ENCODE assay signal across 8 cellular contexts in genomic region chr19:17052439-17052838, GRCh38. TPM values are rescaled to one million over a fixed set of nuclear protein-coding genes. Genes with fewer than 3 reads are reported as not detected.
DNase-seq lines count a peak whose midpoint lies in the region; ATAC-seq, FAIRE-seq and TF ChIP-seq lines count a peak whose summit lies in the region.

No MANE protein-coding gene starts in this region.

- no peaks in the 10 kb centered on the region for H3F3A ChIP-seq in GM23338 (replicated peaks; ENCODE audit: low read depth)

- no peak overlapping the region for H4K8ac ChIP-seq in H1 (ENCODE audit: extremely low read depth, insufficient read depth, low read length)

- CTCF ChIA-PET in H1 (lab: Charles Lee; ENCODE audit: partially characterized antibody) = interaction anchor here (0.6 to 2.6 kb wide), 26 partner anchors 8 to 338 kb away, joined by 3 to 17 read pairs (median 4); no protein-coding TSS in a partner anchor

- H2AFZ ChIP-seq in GM23338 (no peak overlapping the region), H1 (ENCODE audit: low read length) (no peak overlapping the region)

- no peak overlapping the region for H3K18ac ChIP-seq in H1 (ENCODE audit: extremely low read depth, low read length)

- H3K14ac ChIP-seq in H1 (ENCODE audit: insufficient read length) = no peak overlapping the region

- 61% methylated on average over 8 of the region's 8 CpGs; no CpG with 5 or more reads in 1 of the 2 experiments for WGBS in H1 (ENCODE audit: extremely low coverage in 1 of 2, insufficient coverage in 1 of 2, insufficient read length in 1 of 2, insufficient replicate concordance in 2 of 2, low coverage in 1 of 2, low lambda C conversion rate in 2 of 2, missing lambda C conversion rate in 1 of 2), 2 experiments

- H3K9ac ChIP-seq in H1 (replicated peaks in 1 of 4; ENCODE audit: extremely low read depth in 1 of 4, low read depth in 3 of 4, low read length in 3 of 4) = no peak overlapping the region

- H3K9me3 ChIP-seq in H1 (ENCODE audit: insufficient read depth in 2 of 2, low read depth in 1 of 2, low read length in 1 of 2) = no peaks in the 10 kb centered on the region

- no peak overlapping the region for H3K56ac ChIP-seq in H1 (replicated peaks; ENCODE audit: insufficient read length, low read depth, low read length)

- H2BK12ac ChIP-seq in H1 (ENCODE audit: low read depth, low read length) = no peak overlapping the region

- H2BK20ac ChIP-seq in H1 (ENCODE audit: low read length) = no peak overlapping the region

- H3K79me2 ChIP-seq in GM23338 (replicated peaks; ENCODE audit: insufficient read depth) (no peaks in the 10 kb centered on the region), H1 (ENCODE audit: control insufficient read depth in 1 of 2, insufficient read depth in 2 of 2, low read length in 2 of 2) (no peaks in the 10 kb centered on the region)

- no peaks in the 10 kb centered on the region for H3K9me3 Mint-ChIP-seq in GM23338
- no peaks in the 10 kb centered on the region for H3K9me3 Mint-ChIP-seq in nephron
- no peaks in the 10 kb centered on the region for H3K9me3 Mint-ChIP-seq in stimulated activated memory B cell treated with anti-CD40 and anti-IgM and Interleukin-4, amounts not matched to agents 10 μg/mL and 1 μg/mL and 100 μg/mL, for 72 hours

- POLR2A ChIA-PET in H1 (lab: Charles Lee; ENCODE audit: partially characterized antibody) = interaction anchor here (0.7 kb wide), 1 partner anchor 216 kb away, joined by 3 read pairs; no protein-coding TSS in a partner anchor

- no peak for TF ChIP-seq EP300 in H1 (IDR thresholded peaks at IDR 0.05; ENCODE audit: borderline replicate concordance in 1 of 2, low read depth in 2 of 2, low read length in 2 of 2)

- TF ChIP-seq POLR2A in H1 (IDR thresholded peaks at IDR 0.05; ENCODE audit: control extremely low read depth in 1 of 2, low read depth in 2 of 2, low read length in 2 of 2) = no peak

- H4K20me1 ChIP-seq in GM23338 (replicated peaks; ENCODE audit: insufficient read depth) (no peaks in the 10 kb centered on the region; the same call in none of the 2 replicates), H1 (replicated peaks in 1 of 2; ENCODE audit: control insufficient read depth in 1 of 2, insufficient read depth in 2 of 2, low read length in 2 of 2) (peaks cover under 1 to 8% of the 10 kb centered on the region in 2 experiments)

- no peak overlapping the region for H3K27ac ChIP-seq in C4-2B
- H3K27ac ChIP-seq in GM23338 (ENCODE audit: low read depth) = no peak overlapping the region
- H3K27ac ChIP-seq in H1 (ENCODE audit: low read depth, low read length) = no peak overlapping the region

- H2AK5ac ChIP-seq in H1 (ENCODE audit: low read depth, low read length) = no peak overlapping the region

- H3K4me1 ChIP-seq in GM23338 (ENCODE audit: insufficient read depth) = no peaks in the 10 kb centered on the region
- H3K4me1 ChIP-seq in H1 (replicated peaks in 1 of 4; ENCODE audit: control insufficient read depth in 3 of 4, insufficient read depth in 4 of 4, low read length in 3 of 4) = no peaks in the 10 kb centered on the region

- no peaks in the 10 kb centered on the region for H3K27me3 ChIP-seq in GM23338 (ENCODE audit: insufficient read depth)
- no peaks in the 10 kb centered on the region for H3K27me3 ChIP-seq in H1 (replicated peaks in 1 of 4; ENCODE audit: control insufficient read depth in 3 of 4, extremely low read depth in 1 of 4, insufficient read depth in 3 of 4, low read length in 3 of 4)

- H4K91ac ChIP-seq in H1 (replicated peaks; ENCODE audit: insufficient read length, low read length) = no peak overlapping the region

- H3K36me3 ChIP-seq in GM23338 (ENCODE audit: insufficient read depth) = peaks cover 24% of the 10 kb centered on the region
- peaks cover 7 to 45% (median 27%) of the 10 kb centered on the region in 4 experiments; a peak in 7 of 8 replicates for H3K36me3 ChIP-seq in H1 (ENCODE audit: control insufficient read depth in 2 of 4, insufficient read depth in 4 of 4, low read length in 3 of 4)

- H2BK15ac ChIP-seq in H1 (ENCODE audit: low read length) = no peak overlapping the region

- FAIRE-seq in H1 (lab: Jason Lieb, UNC) = peak; percentile 75

- H3K23ac ChIP-seq in H1 (ENCODE audit: insufficient read length) = no peak overlapping the region

- H2BK120ac ChIP-seq in H1 (replicated peaks; ENCODE audit: low read depth, low read length) = no peak overlapping the region

- H3K27me3 Mint-ChIP-seq in GM23338 (ENCODE audit: insufficient read depth, low read depth, poor library complexity) (no peaks in the 10 kb centered on the region), nephron (ENCODE audit: low read depth) (no peaks in the 10 kb centered on the region)
- no peaks in the 10 kb centered on the region for H3K27me3 Mint-ChIP-seq in stimulated activated memory B cell treated with anti-CD40 and anti-IgM and Interleukin-4, amounts not matched to agents 10 μg/mL and 1 μg/mL and 100 μg/mL, for 72 hours

- no peak overlapping the region for H3K4ac ChIP-seq in H1 (replicated peaks; ENCODE audit: insufficient read length, low read depth, low read length)

- H3K79me1 ChIP-seq in H1 (ENCODE audit: low read depth, low read length) = peaks cover 3% of the 10 kb centered on the region; the same call in 1 of the 2 replicates

- H3K36me3 Mint-ChIP-seq in GM23338 (ENCODE audit: low read depth) (peaks cover 73% of the 10 kb centered on the region), nephron (ENCODE audit: low read depth) (peaks cover 27% of the 10 kb centered on the region)
- H3K36me3 Mint-ChIP-seq in stimulated activated memory B cell treated with anti-CD40 and anti-IgM and Interleukin-4, amounts not matched to agents 10 μg/mL and 1 μg/mL and 100 μg/mL, for 72 hours = peaks cover 55% of the 10 kb centered on the region

- peaks cover 8% of the 10 kb centered on the region for H3K4me1 Mint-ChIP-seq in GM23338
- no peaks in the 10 kb centered on the region for H3K4me1 Mint-ChIP-seq in nephron
- H3K4me1 Mint-ChIP-seq in stimulated activated memory B cell treated with anti-CD40 and anti-IgM and Interleukin-4, amounts not matched to agents 10 μg/mL and 1 μg/mL and 100 μg/mL, for 72 hours = no peaks in the 10 kb centered on the region

- H2BK5ac ChIP-seq in H1 (ENCODE audit: low read depth, low read length) = no peak overlapping the region

- no peak overlapping the region for H3K4me2 ChIP-seq in GM23338
- H3K4me2 ChIP-seq in H1 (ENCODE audit: insufficient read depth in 1 of 2, low read depth in 2 of 2, low read length in 2 of 2) = no peak overlapping the region

- H3K27ac Mint-ChIP-seq in GM23338 = 0 out of 2 replicates have a peak overlapping the region, but pooled peaks have one; percentile 75
- no peak overlapping the region for H3K27ac Mint-ChIP-seq in nephron
- H3K27ac Mint-ChIP-seq in stimulated activated memory B cell treated with anti-CD40 and anti-IgM and Interleukin-4, amounts not matched to agents 10 μg/mL and 1 μg/mL and 100 μg/mL, for 72 hours = no peak overlapping the region

- no peaks in the 10 kb centered on the region for H3K9me2 ChIP-seq in GM23338 (ENCODE audit: insufficient read depth)

- H3K4me3 Mint-ChIP-seq in GM23338 (no peak overlapping the region), nephron (no peak overlapping the region)
- H3K4me3 Mint-ChIP-seq in stimulated activated memory B cell treated with anti-CD40 and anti-IgM and Interleukin-4, amounts not matched to agents 10 μg/mL and 1 μg/mL and 100 μg/mL, for 72 hours = no peak overlapping the region

- TF ChIP-seq RAD21 in H1 (IDR thresholded peaks at IDR 0.05 in 1 of 2, conservative IDR thresholded peaks at IDR 0.05 in 1 of 2; ENCODE audit: low read depth in 2 of 2, low read length in 2 of 2) = peak; percentile 67 to 76

- ATAC-seq in GM23338 = peak; percentile 93
- no peak for ATAC-seq in stimulated activated memory B cell treated with anti-CD40 and anti-IgM and Interleukin-4, amounts not matched to agents 10 μg/mL and 1 μg/mL and 100 μg/mL, for 72 hours
- no peak for ATAC-seq in GM21528 (IDR thresholded peaks at IDR 0.05; ENCODE audit: low FRiP score, unreplicated experiment)

- no peaks in the 10 kb centered on the region for H3K23me2 ChIP-seq in H1 (ENCODE audit: low read depth, low read length)

- TF ChIP-seq CTCF in C4-2B (conservative IDR thresholded peaks at IDR 0.05) (peak; percentile 75), GM23338 (conservative IDR thresholded peaks at IDR 0.05; ENCODE audit: low read depth in 2 of 2) (peak; percentile 64 to 73), H1 (IDR thresholded peaks at IDR 0.05; ENCODE audit: control extremely low read depth in 1 of 3, insufficient read depth in 1 of 3, low read depth in 1 of 3, low read length in 3 of 3) (peak; percentile 48 to 70 (median 69)), nephron (IDR thresholded peaks at IDR 0.05; ENCODE audit: unreplicated experiment in 3 of 3) (peak; percentile 55 to 61 (median 57))

- peak; percentile 88 for DNase-seq in GM23338 (ENCODE audit: low spot score)
- DNase-seq in RPMI8226 = peak; percentile 47
- DNase-seq in H1 (ENCODE audit: low read depth in 1 of 2, low spot score in 2 of 2) = peak in 1 of 2 experiments; percentile 67
- DNase-seq in NCI-H1930 (lab: John Stamatoyannopoulos, UW) = no peak

- no peak overlapping the region for H3K4me3 ChIP-seq in GM23338
- H3K4me3 ChIP-seq in H1 (ENCODE audit: extremely low read depth in 1 of 4, insufficient read depth in 2 of 4, low read depth in 3 of 4, low read length in 4 of 4) = no peak overlapping the region

- H4K5ac ChIP-seq in H1 (ENCODE audit: insufficient read length, low read depth, low read length) = no peak overlapping the region

RNA-seq across cellular contexts. Expression of gene HAUS8, which starts 22.8 kb away (rescaled TPM):
- total RNA-seq in GM23338 (2014; rRNA removed; shearing (Covaris generic)) = 10.6 and 11.1 TPM in 2 replicates
- 33.3 and 35.5 TPM in 2 replicates for polyA plus RNA-seq in GM23338 (2016; fragmentation: Nextera tagmentation; extraction: Ambion mirVana)
- total RNA-seq in H1 (2021; fragmentation: NEBNext Ultra II Directional; extraction: Animal tissue kit (Norgen Biotek cat#: 25700)) = 23.2 and 23.5 TPM in 2 replicates
- 18.4 and 18.9 TPM in 2 replicates for polyA plus RNA-seq in H1 (2011; rRNA removed)
- 20.5 TPM for polyA plus RNA-seq in H1 (2011; cell fraction: cytosol; rRNA removed)
- polyA plus RNA-seq in H1 (2011; cell fraction: nucleus; rRNA removed) = 27.7 TPM
- polyA plus RNA-seq in H1 (2012, experiment 1 of 2) = 19.8 to 25.4 TPM (median 24.1 TPM) in 4 replicates
- polyA plus RNA-seq in H1 (2012, experiment 2 of 2) = 10.9 TPM
- 23.0 TPM for polyA plus RNA-seq in H1 (2013, experiment 1 of 2)
- polyA plus RNA-seq in H1 (2013, experiment 2 of 2) = 24.3 TPM
- polyA minus RNA-seq in H1 (2011; rRNA and poly(A)+ RNA removed) = 9.2 and 17.3 TPM in 2 replicates
- polyA minus RNA-seq in H1 (2011; cell fraction: cytosol; rRNA and poly(A)+ RNA removed) = 8.3 TPM
- polyA minus RNA-seq in H1 (2011; cell fraction: nucleus; rRNA and poly(A)+ RNA removed) = 11.8 TPM

RNA-seq across cellular contexts. Expression of gene MYO9B, which starts 23.1 kb away (rescaled TPM):
- 61.3 and 65.6 TPM in 2 replicates for total RNA-seq in GM23338 (2014; rRNA removed; shearing (Covaris generic))
- 28.7 and 29.0 TPM in 2 replicates for polyA plus RNA-seq in GM23338 (2016; fragmentation: Nextera tagmentation; extraction: Ambion mirVana)
- 76.8 and 77.1 TPM in 2 replicates for total RNA-seq in H1 (2021; fragmentation: NEBNext Ultra II Directional; extraction: Animal tissue kit (Norgen Biotek cat#: 25700))
- polyA plus RNA-seq in H1 (2011; rRNA removed) = 27.6 and 40.0 TPM in 2 replicates
- polyA plus RNA-seq in H1 (2011; cell fraction: cytosol; rRNA removed) = 26.7 TPM
- polyA plus RNA-seq in H1 (2011; cell fraction: nucleus; rRNA removed) = 102 TPM
- 43.2 to 61.2 TPM (median 54.2 TPM) in 4 replicates for polyA plus RNA-seq in H1 (2012, experiment 1 of 2)
- 37.9 TPM for polyA plus RNA-seq in H1 (2012, experiment 2 of 2)
- polyA plus RNA-seq in H1 (2013, experiment 1 of 2) = 33.9 TPM
- 30.2 TPM for polyA plus RNA-seq in H1 (2013, experiment 2 of 2)
- 51.3 and 52.3 TPM in 2 replicates for polyA minus RNA-seq in H1 (2011; rRNA and poly(A)+ RNA removed)
- 53.7 TPM for polyA minus RNA-seq in H1 (2011; cell fraction: cytosol; rRNA and poly(A)+ RNA removed)
- 45.4 TPM for polyA minus RNA-seq in H1 (2011; cell fraction: nucleus; rRNA and poly(A)+ RNA removed)

RNA-seq across cellular contexts. Expression of gene CPAMD8, which starts 25.8 kb away (rescaled TPM):
- 11.8 and 14.1 TPM in 2 replicates for total RNA-seq in GM23338 (2014; rRNA removed; shearing (Covaris generic))
- 4.4 and 4.6 TPM in 2 replicates for polyA plus RNA-seq in GM23338 (2016; fragmentation: Nextera tagmentation; extraction: Ambion mirVana)
- total RNA-seq in H1 (2021; fragmentation: NEBNext Ultra II Directional; extraction: Animal tissue kit (Norgen Biotek cat#: 25700)) = 9.2 and 11.1 TPM in 2 replicates
- 6.1 and 11.2 TPM in 2 replicates for polyA plus RNA-seq in H1 (2011; rRNA removed)
- polyA plus RNA-seq in H1 (2011; cell fraction: cytosol; rRNA removed) = 8.1 TPM
- polyA plus RNA-seq in H1 (2011; cell fraction: nucleus; rRNA removed) = 28.3 TPM
- polyA plus RNA-seq in H1 (2012, experiment 1 of 2) = 5.0 to 9.0 TPM (median 7.1 TPM) in 4 replicates
- 4.6 TPM for polyA plus RNA-seq in H1 (2012, experiment 2 of 2)
- 6.6 TPM for polyA plus RNA-seq in H1 (2013, experiment 1 of 2)
- polyA plus RNA-seq in H1 (2013, experiment 2 of 2) = 6.1 TPM
- polyA minus RNA-seq in H1 (2011; rRNA and poly(A)+ RNA removed) = 9.4 and 10.3 TPM in 2 replicates
- 6.2 TPM for polyA minus RNA-seq in H1 (2011; cell fraction: cytosol; rRNA and poly(A)+ RNA removed)
- 13.3 TPM for polyA minus RNA-seq in H1 (2011; cell fraction: nucleus; rRNA and poly(A)+ RNA removed)

Comparison
In these comparisons a context has a peak if more than half of its experiments do, and no peak if none do; other contexts are left out.
1. DNase-seq: peak in GM23338 (single experiment) and RPMI8226 (single experiment); none in NCI-H1930 (0 of 2).
2. Peak in every context shown above with its lines, with median percentiles within 50 percentile points of each other: CTCF ChIP-seq.